9 cellular contexts compared by ENCODE assay signal in genomic region chr2:117832905-117833613, GRCh38. TPM values are rescaled to one million over a fixed set of nuclear protein-coding genes. Genes with fewer than 3 reads are reported as not detected.
DNase-seq lines count a peak whose midpoint lies in the region; ATAC-seq and TF ChIP-seq lines count a peak whose summit lies in the region.
"Had no signal": no experiment of that assay in that cellular context is flagged by ENCODE, and none has a peak within 500 bp of the region (broad histone marks: within the 10 kb centered on the region; RNA-seq: fewer than 3 reads in every experiment).

No MANE protein-coding gene starts in this region.

- H3K27me3 Mint-ChIP-seq in activated T-cell treated with anti-CD3 and anti-CD28 coated beads, Interleukin-2, amount 50 U/mL, for 24 hours, result no peaks in the 10 kb centered on the region
- peaks cover 15% of the 10 kb centered on the region for H3K27me3 Mint-ChIP-seq in progenitor cell of endocrine pancreas

- no peaks in the 10 kb centered on the region for H3K27me3 ChIP-seq in RWPE2 (ENCODE audit: insufficient read depth, poor library complexity, severe bottlenecking)
- no peaks in the 10 kb centered on the region for H3K27me3 ChIP-seq in uterus
- H3K27me3 ChIP-seq in BE2C, result no peaks in the 10 kb centered on the region

- H3K4me1 Mint-ChIP-seq in activated T-cell treated with anti-CD3 and anti-CD28 coated beads, Interleukin-2, amount 50 U/mL, for 24 hours (ENCODE audit: low read depth), result peaks cover 14% of the 10 kb centered on the region
- H3K4me1 Mint-ChIP-seq in progenitor cell of endocrine pancreas (ENCODE audit: low read depth), result peaks cover 1% of the 10 kb centered on the region

- H3K27ac ChIP-seq in RWPE2 (ENCODE audit: poor library complexity, severe bottlenecking) (no peak overlapping the region), uterus (no peak overlapping the region)

- H3K36me3 Mint-ChIP-seq in activated T-cell treated with anti-CD3 and anti-CD28 coated beads, Interleukin-2, amount 50 U/mL, for 24 hours (ENCODE audit: low read depth), result peaks cover 89% of the 10 kb centered on the region
- peaks cover 12% of the 10 kb centered on the region for H3K36me3 Mint-ChIP-seq in progenitor cell of endocrine pancreas (ENCODE audit: insufficient read depth)

- TF ChIP-seq POLR2A in erythroblast (IDR thresholded peaks at IDR 0.05; ENCODE audit: low read length) (no peak), uterus (IDR thresholded peaks at IDR 0.05) (no peak)

- H3K4me3 ChIP-seq in RWPE2 (ENCODE audit: severe bottlenecking), result no peak overlapping the region
- H3K4me3 ChIP-seq in uterus, result no peak overlapping the region
- no peak overlapping the region for H3K4me3 ChIP-seq in BE2C (ENCODE audit: low read depth, low read length)

- H3K36me3 ChIP-seq in RWPE2 (ENCODE audit: low read depth) (peaks cover 48% of the 10 kb centered on the region), uterus (no peaks in the 10 kb centered on the region), BE2C (peaks cover 13% of the 10 kb centered on the region)

- H3K4me1 ChIP-seq in RWPE2 (ENCODE audit: insufficient read depth, poor library complexity, severe bottlenecking) (no peaks in the 10 kb centered on the region), uterus (no peaks in the 10 kb centered on the region), BE2C (no peaks in the 10 kb centered on the region)

- peak; percentile 62 for ATAC-seq in RWPE2 (ENCODE audit: low read depth)

- no peak for TF ChIP-seq CTCF in RWPE2 (IDR thresholded peaks at IDR 0.05; ENCODE audit: poor library complexity, severe bottlenecking)
- TF ChIP-seq CTCF in progenitor cell of endocrine pancreas (IDR thresholded peaks at IDR 0.05; ENCODE audit: unreplicated experiment), result no peak
- no peak for TF ChIP-seq CTCF in uterus (IDR thresholded peaks at IDR 0.05)
- TF ChIP-seq CTCF in BE2C (IDR thresholded peaks at IDR 0.05; ENCODE audit: low read depth, low read length), result no peak

- no peak for DNase-seq in activated T-cell treated with anti-CD3 and anti-CD28 coated beads, Interleukin-2, amount 50 U/mL, for 24 hours
- DNase-seq in activated T-cell treated with anti-CD3 and anti-CD28 coated beads, Interleukin-2, amount 50 U/mL, for 48 hours, result no peak
- DNase-seq in RWPE2 (ENCODE audit: low spot score) (no peak), erythroblast (lab: John Stamatoyannopoulos, UW) (peak; percentile 22 to 24), progenitor cell of endocrine pancreas (ENCODE audit: low spot score, unreplicated experiment) (peak; percentile 20), uterus (no peak), BE2C (no peak), D341Med (ENCODE audit: low spot score) (no peak)
- DNase-seq: NCI-H187 treated with DMSO at 0.1 percent for 48 hours had no signal

- H3K4me3 Mint-ChIP-seq in activated T-cell treated with anti-CD3 and anti-CD28 coated beads, Interleukin-2, amount 50 U/mL, for 24 hours, result no peak overlapping the region
- H3K4me3 Mint-ChIP-seq in progenitor cell of endocrine pancreas (ENCODE audit: low read depth), result no peak overlapping the region

- peak overlapping the region; percentile 33 for H3K27ac Mint-ChIP-seq in activated T-cell treated with anti-CD3 and anti-CD28 coated beads, Interleukin-2, amount 50 U/mL, for 24 hours
- H3K27ac Mint-ChIP-seq in progenitor cell of endocrine pancreas, result no peak overlapping the region

- H3K9me3 ChIP-seq in RWPE2 (ENCODE audit: severe bottlenecking) (no peaks in the 10 kb centered on the region), uterus (no peaks in the 10 kb centered on the region), BE2C (no peaks in the 10 kb centered on the region)

- intact Hi-C loops in uterus (cut with DNase I; ENCODE audit: low total_unique reads), result no loop called here

- no peaks in the 10 kb centered on the region for H3K9me3 Mint-ChIP-seq in activated T-cell treated with anti-CD3 and anti-CD28 coated beads, Interleukin-2, amount 50 U/mL, for 24 hours
- H3K9me3 Mint-ChIP-seq in progenitor cell of endocrine pancreas (ENCODE audit: low read depth), result no peaks in the 10 kb centered on the region

RNA-seq across cellular contexts. Expression of gene DDX18, which starts 18.6 kb away (rescaled TPM):
- 65.5 and 70.1 TPM in 2 replicates for total RNA-seq in progenitor cell of endocrine pancreas
- 10 to 100 TPM; 30.2 to 82.7 (median 53.3) TPM for total RNA-seq in uterus
- polyA plus RNA-seq in BE2C (2012; ENCODE audit: insufficient read depth, insufficient read length, low read depth), result 68.0 TPM

Comparison
In these comparisons a context has a peak if more than half of its experiments do, and no peak if none do; other contexts are left out.
1. DNase-seq: peak in erythroblast (2 of 2) and progenitor cell of endocrine pancreas (single experiment); none in activated T-cell treated with anti-CD3 and anti-CD28 coated beads, Interleukin-2, amount 50 U/mL, for 24 hours (single experiment), activated T-cell treated with anti-CD3 and anti-CD28 coated beads, Interleukin-2, amount 50 U/mL, for 48 hours (0 of 2), RWPE2 (single experiment), uterus (0 of 2), BE2C (single experiment) and D341Med (single experiment).